ENCODE assay signal across 24 cellular contexts in genomic region chr5:170570492-170570891, GRCh38.
DNase-seq lines count a peak whose midpoint lies in the region; ATAC-seq and TF ChIP-seq lines count a peak whose summit lies in the region.
"Had no signal": no experiment of that assay in that cellular context is flagged by ENCODE, and none has a peak within 500 bp of the region (broad histone marks: within the 10 kb centered on the region; RNA-seq: fewer than 3 reads in every experiment).

No MANE protein-coding gene starts in this region.

- H2AFZ ChIP-seq in PC-9 = no peak overlapping the region
- H2AFZ ChIP-seq: GM23248 had no signal

- H3K9me3 ChIP-seq in PC-9 (ENCODE audit: insufficient read depth, low read depth) = no peaks in the 10 kb centered on the region
- no peaks in the 10 kb centered on the region for H3K9me3 ChIP-seq in heart right ventricle
- peaks cover 0 to under 1% of the 10 kb centered on the region in 2 donors for H3K9me3 ChIP-seq in breast epithelium
- H3K9me3 ChIP-seq: Caco-2, prostate gland, sigmoid colon had no signal

- no peak for ATAC-seq in heart right ventricle
- ATAC-seq: activated CD4-positive, alpha-beta T cell treated with anti-CD3 and anti-CD28 coated beads for 36 hours; GM12878; left ventricle myocardium superior; stimulated activated memory B cell treated with anti-CD40 and anti-IgM and Interleukin-4, amounts not matched to agents 10 μg/mL and 1 μg/mL and 100 μg/mL, for 72 hours had no signal

- H3K79me2 ChIP-seq in PC-9 (ENCODE audit: low read depth) = no peaks in the 10 kb centered on the region

- peaks cover 26% of the 10 kb centered on the region for H3F3A ChIP-seq in PC-9 (ENCODE audit: insufficient read depth, low read depth)

- no peak overlapping the region for H3K4me3 ChIP-seq in PC-9
- H3K4me3 ChIP-seq in heart right ventricle = no peak overlapping the region
- no peak overlapping the region for H3K4me3 ChIP-seq in breast epithelium
- H3K4me3 ChIP-seq: dorsolateral prefrontal cortex, GM12878, GM23248, prostate gland, sigmoid colon had no signal

- H3K4me1 ChIP-seq in PC-9 (replicated peaks; ENCODE audit: insufficient read depth) (peaks cover 32% of the 10 kb centered on the region), heart right ventricle (peaks cover 0 to 4% (median 0%) of the 10 kb centered on the region in 9 donors), breast epithelium (no peaks in the 10 kb centered on the region)
- H3K4me1 ChIP-seq: prostate gland had no signal

- POLR2A ChIA-PET in PC-9 (lab: Charles Lee; ENCODE audit: unreplicated experiment) = no interaction called here

- H3K27me3 ChIP-seq in PC-9 (ENCODE audit: insufficient read depth, low read depth) = no peaks in the 10 kb centered on the region
- peaks cover 0 to 42% (median 7%) of the 10 kb centered on the region in 7 donors for H3K27me3 ChIP-seq in heart right ventricle
- H3K27me3 ChIP-seq in breast epithelium = peaks cover 0 to 17% of the 10 kb centered on the region in 2 donors

- in situ Hi-C loops in G401 (cut with HindIII; ENCODE audit: low sequenced_read_pairs) = no loop called here

- H3K27ac ChIP-seq in PC-9 = no peak overlapping the region
- no peak overlapping the region for H3K27ac ChIP-seq in heart right ventricle
- no peak overlapping the region for H3K27ac ChIP-seq in breast epithelium
- H3K27ac ChIP-seq: GM23248, prostate gland, sigmoid colon had no signal

- H3K4me2 ChIP-seq in PC-9 = peak overlapping the region; percentile 73

- intact Hi-C loops in PC-9 (cut with micrococcal nuclease; ENCODE audit: unreplicated experiment) (no loop called here), heart right ventricle (cut with DNase I) (no loop called here), breast epithelium (cut with DNase I; ENCODE audit: low total_unique reads) (no loop called here)

- no peak for TF ChIP-seq CTCF in PC-9 (conservative IDR thresholded peaks at IDR 0.05)
- TF ChIP-seq CTCF in heart right ventricle (IDR thresholded peaks at IDR 0.05) = no peak
- TF ChIP-seq CTCF in breast epithelium (IDR thresholded peaks at IDR 0.05) = no peak

- no peaks in the 10 kb centered on the region for H4K20me1 ChIP-seq in PC-9 (ENCODE audit: insufficient read depth)

- no TSS peak for BruUV-seq in PC-9 (replicated peaks; lab: Mats Ljungman, UMichigan)

- TF ChIP-seq POLR2A in breast epithelium (IDR thresholded peaks at IDR 0.05) = no peak

- H3K36me3 ChIP-seq in PC-9 (ENCODE audit: low read depth) (no peaks in the 10 kb centered on the region), heart right ventricle (no peaks in the 10 kb centered on the region), breast epithelium (no peaks in the 10 kb centered on the region)
- H3K36me3 ChIP-seq: prostate gland, sigmoid colon had no signal

- CTCF ChIA-PET in PC-9 (lab: Charles Lee) = no interaction called here

- no peaks in the 10 kb centered on the region for H3K9me2 ChIP-seq in PC-9 (ENCODE audit: insufficient read depth)

- WGBS in heart right ventricle, 2 donors = 62 to 65% methylated on average over 8 of the region's 8 CpGs

- DNase-seq in G401 (ENCODE audit: low spot score) (peak; percentile 50), NCI-H2029 treated with DMSO at 0.1 percent for 48 hours (lab: John Stamatoyannopoulos, UW) (peak; percentile 15), PC-9 (no peak), kidney tubule cell (ENCODE audit: low spot score) (peak; percentile 23), RKO (ENCODE audit: low spot score) (no peak), heart right ventricle (no peak), breast epithelium (ENCODE audit: low spot score in 2 of 2) (no peak)
- DNase-seq: activated CD4-positive, alpha-beta T cell treated with anti-CD3 and anti-CD28 coated beads for 36 hours; activated gamma-delta T cell; activated T-cell treated with anti-CD3 and anti-CD28 coated beads for 4 hours; cerebellar nuclear complex; GM23248; HFFc6; IMR-90; left ventricle myocardium superior; NCI-H1930; NCI-H510A treated with DMSO at 0.1 percent for 48 hours; sigmoid colon; stimulated activated CD4-positive, alpha-beta T cell treated with anti-CD3 and anti-CD28 coated beads, Interleukin-4, amount 100 ng/mL, for 4 hours had no signal

Comparison
In these comparisons a context has a peak if more than half of its experiments do, and no peak if none do; other contexts are left out.
1. DNase-seq: peak in G401 (single experiment), NCI-H2029 treated with DMSO at 0.1 percent for 48 hours (single experiment) and kidney tubule cell (single experiment); none in PC-9 (0 of 2), RKO (single experiment), heart right ventricle (0 of 2) and breast epithelium (0 of 2).